ENCODE assay signal across 1 cellular context in the genomic region with DNA sequence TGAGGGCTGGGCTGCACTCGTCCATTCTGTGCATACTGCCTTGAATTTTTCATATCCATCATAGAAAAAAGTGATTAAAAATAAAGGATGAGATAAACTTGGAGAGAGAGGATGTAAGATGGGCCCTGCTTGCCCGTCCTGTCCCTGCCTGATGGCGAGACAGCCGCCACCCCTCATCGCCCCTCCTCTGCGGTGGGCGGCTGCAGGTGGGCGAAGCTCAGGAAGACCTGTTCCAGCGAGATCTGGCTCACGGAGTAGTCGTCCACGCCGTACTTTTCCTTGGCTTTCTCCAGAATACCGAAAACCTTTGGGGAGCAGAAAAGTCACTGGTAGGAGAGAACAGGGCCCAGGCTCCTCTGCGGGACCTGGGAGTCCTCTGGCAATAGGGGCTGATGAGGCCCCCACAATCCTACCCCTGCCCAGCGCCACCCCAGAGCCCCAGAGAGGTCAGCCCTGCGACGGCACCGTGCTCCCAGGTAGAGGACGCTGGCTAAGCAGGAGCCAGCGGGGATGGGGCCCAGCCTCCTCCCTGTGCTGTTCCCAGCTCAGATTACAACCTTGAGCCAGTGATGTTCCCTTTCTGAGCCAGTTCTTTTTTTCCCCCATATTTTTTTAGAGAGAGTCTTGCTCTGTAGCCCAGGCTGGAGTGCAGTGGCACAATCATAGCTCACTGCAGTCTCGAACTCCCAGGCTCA.
TF ChIP-seq lines count a peak whose summit lies in the region.

No MANE protein-coding gene starts in this region.

TF ChIP-seq in HEK293, 187 proteins besides CTCF, POLR2A, EP300 and RAD21 (continued from another document):
- TF ChIP-seq, protein P1, sequence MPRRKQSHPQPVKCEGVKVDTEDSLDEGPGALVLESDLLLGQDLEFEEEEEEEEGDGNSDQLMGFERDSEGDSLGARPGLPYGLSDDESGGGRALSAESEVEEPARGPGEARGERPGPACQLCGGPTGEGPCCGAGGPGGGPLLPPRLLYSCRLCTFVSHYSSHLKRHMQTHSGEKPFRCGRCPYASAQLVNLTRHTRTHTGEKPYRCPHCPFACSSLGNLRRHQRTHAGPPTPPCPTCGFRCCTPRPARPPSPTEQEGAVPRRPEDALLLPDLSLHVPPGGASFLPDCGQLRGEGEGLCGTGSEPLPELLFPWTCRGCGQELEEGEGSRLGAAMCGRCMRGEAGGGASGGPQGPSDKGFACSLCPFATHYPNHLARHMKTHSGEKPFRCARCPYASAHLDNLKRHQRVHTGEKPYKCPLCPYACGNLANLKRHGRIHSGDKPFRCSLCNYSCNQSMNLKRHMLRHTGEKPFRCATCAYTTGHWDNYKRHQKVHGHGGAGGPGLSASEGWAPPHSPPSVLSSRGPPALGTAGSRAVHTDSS (tag by site-specific recombination; IDR thresholded peaks at IDR 0.05): no peak
- TF ChIP-seq ZFHX2 (tag by site-specific recombination; conservative IDR thresholded peaks at IDR 0.05): 0 out of 2 replicates have a peak, but pooled peaks have one; percentile 15
- TF ChIP-seq ZNF560 (tag by site-specific recombination; IDR thresholded peaks at IDR 0.05; ENCODE audit: borderline replicate concordance): no peak
- TF ChIP-seq SP7 (tag by site-specific recombination; IDR thresholded peaks at IDR 0.05): no peak
- TF ChIP-seq ZNF473 (tag by site-specific recombination; IDR thresholded peaks at IDR 0.05): no peak
- TF ChIP-seq ZNF785 (tag by site-specific recombination; IDR thresholded peaks at IDR 0.05): no peak
